26 cellular contexts compared by ENCODE assay signal in genomic region chr7:123133924-123134323, GRCh38.
DNase-seq lines count a peak whose midpoint lies in the region; ATAC-seq, FAIRE-seq and TF ChIP-seq lines count a peak whose summit lies in the region.
"Had no signal": no experiment of that assay in that cellular context is flagged by ENCODE, and none has a peak within 500 bp of the region (broad histone marks: within the 10 kb centered on the region; RNA-seq: fewer than 3 reads in every experiment).

No MANE protein-coding gene starts in this region.

- no peak overlapping the region for H2BK15ac ChIP-seq in IMR-90 (ENCODE audit: low read depth, low read length)

- H4K8ac ChIP-seq in IMR-90 (ENCODE audit: low read depth in 2 of 2, low read length in 2 of 2) = no peak overlapping the region

- H3K4ac ChIP-seq in IMR-90 (ENCODE audit: low read depth, low read length) = no peak overlapping the region

- no peaks in the 10 kb centered on the region for H3K79me2 ChIP-seq in K562 (ENCODE audit: control insufficient read depth, insufficient read depth, low read length)

- TF ChIP-seq EP300 in K562 (IDR thresholded peaks at IDR 0.05; ENCODE audit: low read length) = no peak

- in situ Hi-C loops in IMR-90 (cut with MboI; ENCODE audit: low sequenced_read_pairs) (no loop called here), K562 (cut with MboI) (no loop called here)

- no peak overlapping the region for H2BK120ac ChIP-seq in IMR-90 (ENCODE audit: low read depth, low read length)

- H3K4me3 ChIP-seq in IMR-90 (ENCODE audit: insufficient read depth, low read depth, low read length) (no peak overlapping the region), K562 (no peak overlapping the region), right cardiac atrium (ENCODE audit: low read length) (no peak overlapping the region)
- H3K4me3 ChIP-seq: BLaER1, GM12878 had no signal

- TF ChIP-seq CTCF in IMR-90 (conservative IDR thresholded peaks at IDR 0.05; ENCODE audit: low read depth, low read length) = no peak
- no peak for TF ChIP-seq CTCF in K562 (IDR thresholded peaks at IDR 0.05 in 2 of 3, conservative IDR thresholded peaks at IDR 0.05 in 1 of 3; ENCODE audit: insufficient read depth in 2 of 3, low read depth in 1 of 3, low read length in 3 of 3)

- H2AFZ ChIP-seq in IMR-90 (replicated peaks; ENCODE audit: low read length, poor library complexity) = no peak overlapping the region
- H2AFZ ChIP-seq in K562 (ENCODE audit: low read depth, low read length) = no peak overlapping the region

- no peak overlapping the region for H3K18ac ChIP-seq in IMR-90 (ENCODE audit: low read depth, low read length)

- H3K4me1 ChIP-seq in IMR-90 (ENCODE audit: control insufficient read depth, insufficient read depth, low read length) (no peaks in the 10 kb centered on the region), K562 (replicated peaks in 1 of 2; ENCODE audit: control insufficient read depth in 2 of 2, insufficient read depth in 2 of 2, low read length in 2 of 2) (no peaks in the 10 kb centered on the region), right cardiac atrium (ENCODE audit: control insufficient read depth, insufficient read depth, low read length) (no peaks in the 10 kb centered on the region)
- H3K4me1 ChIP-seq: BE2C, BLaER1 had no signal

- H3K36me3 ChIP-seq in IMR-90 (ENCODE audit: control insufficient read depth, insufficient read depth, low read length) = no peaks in the 10 kb centered on the region
- H3K36me3 ChIP-seq in K562 (ENCODE audit: control insufficient read depth, insufficient read depth, low read length) = no peaks in the 10 kb centered on the region
- H3K36me3 ChIP-seq: BE2C, BLaER1 had no signal

- H3K27me3 ChIP-seq in IMR-90 (ENCODE audit: control insufficient read depth, insufficient read depth, low read length) = no peaks in the 10 kb centered on the region
- H3K27me3 ChIP-seq in K562 (ENCODE audit: control insufficient read depth in 2 of 2, insufficient read depth in 2 of 2, low read length in 2 of 2) = no peaks in the 10 kb centered on the region
- H3K27me3 ChIP-seq in right cardiac atrium (ENCODE audit: control insufficient read depth, insufficient read depth) = no peaks in the 10 kb centered on the region
- H3K27me3 ChIP-seq: BE2C, BLaER1 had no signal

- H3K4me2 ChIP-seq in IMR-90 (ENCODE audit: low read depth, low read length) (no peak overlapping the region), K562 (ENCODE audit: insufficient read depth, low read length) (no peak overlapping the region)
- H3K4me2 ChIP-seq: BLaER1 had no signal

- POLR2A ChIA-PET in IMR-90 (lab: Charles Lee; ENCODE audit: unreplicated experiment) = no interaction called here
- POLR2A ChIA-PET in K562 (lab: Yijun Ruan, JAX) = no interaction called here

- H2AK5ac ChIP-seq in IMR-90 (ENCODE audit: low read depth, low read length) = no peak overlapping the region

- ATAC-seq in IMR-90 (ENCODE audit: low read depth) = no peak
- no peak for ATAC-seq in K562
- ATAC-seq in HG03442 (IDR thresholded peaks at IDR 0.05; ENCODE audit: unreplicated experiment) = no peak
- ATAC-seq in right cardiac atrium = no peak
- ATAC-seq: GM12878 had no signal

- H4K5ac ChIP-seq in IMR-90 (ENCODE audit: low read depth, low read length) = no peak overlapping the region

- dilution Hi-C loops in IMR-90 (cut with HindIII; ENCODE audit: low sequenced_read_pairs, unreplicated experiment) = no loop called here

- H4K20me1 ChIP-seq in IMR-90 (ENCODE audit: insufficient read depth, low read length) (no peaks in the 10 kb centered on the region), K562 (replicated peaks; ENCODE audit: control insufficient read depth, insufficient read depth, low read length) (no peaks in the 10 kb centered on the region)
- H4K20me1 ChIP-seq: BLaER1 had no signal

- no peaks in the 10 kb centered on the region for H3K9me1 ChIP-seq in IMR-90 (ENCODE audit: insufficient read depth, low read length)
- no peaks in the 10 kb centered on the region for H3K9me1 ChIP-seq in K562 (ENCODE audit: control insufficient read depth, insufficient read depth, low read length)

- no peak overlapping the region for H3K23ac ChIP-seq in IMR-90 (ENCODE audit: low read depth, low read length)

- TF ChIP-seq RAD21 in IMR-90 (IDR thresholded peaks at IDR 0.05; ENCODE audit: low read length) (no peak), K562 (CRISPR knock-in tag; conservative IDR thresholded peaks at IDR 0.05 in 1 of 2, IDR thresholded peaks at IDR 0.05 in 1 of 2) (no peak)

- BruUV-seq in IMR-90 (replicated peaks; lab: Mats Ljungman, UMichigan) (no TSS peak), K562 (replicated peaks; lab: Mats Ljungman, UMichigan) (no TSS peak)

- H3K9ac ChIP-seq in IMR-90 (ENCODE audit: low read depth, low read length) = no peak overlapping the region
- H3K9ac ChIP-seq in K562 (ENCODE audit: insufficient read depth in 1 of 2, low read depth in 2 of 2, low read length in 2 of 2) = no peak overlapping the region
- H3K9ac ChIP-seq: BLaER1 had no signal

- FAIRE-seq in K562 (lab: Jason Lieb, UNC) = no peak
- FAIRE-seq: A204.1, GM12878, GM12892, GM18507 had no signal

- no peak overlapping the region for H4K91ac ChIP-seq in IMR-90 (ENCODE audit: insufficient read depth, low read depth, low read length)

- no peaks in the 10 kb centered on the region for H3K79me1 ChIP-seq in IMR-90 (ENCODE audit: low read depth in 1 of 2, low read length in 2 of 2)

- H3K27ac ChIP-seq in IMR-90 (ENCODE audit: insufficient read depth, low read length) = no peak overlapping the region
- H3K27ac ChIP-seq in K562 (ENCODE audit: extremely low read depth, low read depth, low read length) = no peak overlapping the region
- no peak overlapping the region for H3K27ac ChIP-seq in right cardiac atrium (ENCODE audit: low read length)
- H3K27ac ChIP-seq: 22Rv1, BLaER1 had no signal

- no peak overlapping the region for H2BK5ac ChIP-seq in IMR-90 (ENCODE audit: low read depth, low read length, poor library complexity, severe bottlenecking)

- intact Hi-C loops in IMR-90 (cut with micrococcal nuclease) = no loop called here
- intact Hi-C loops in K562 (cut with micrococcal nuclease) = no loop called here
- intact Hi-C loops in right cardiac atrium (cut with DNase I) = no loop called here

- TF ChIP-seq POLR2A in IMR-90 (IDR thresholded peaks at IDR 0.05; ENCODE audit: low read depth, low read length) (no peak), K562 (conservative IDR thresholded peaks at IDR 0.05) (no peak)

- no peak overlapping the region for H2BK20ac ChIP-seq in IMR-90 (ENCODE audit: low read depth, low read length)

- H3K56ac ChIP-seq in IMR-90 (ENCODE audit: extremely low read depth, insufficient read depth, low read length) = no peak overlapping the region

- H3K9me3 ChIP-seq in IMR-90 (ENCODE audit: control insufficient read depth, insufficient read depth, low read length) (0 out of 2 replicates have a peak, but pooled peaks cover 4% of the 10 kb centered on the region), K562 (replicated peaks; ENCODE audit: control insufficient read depth, insufficient read depth, low read depth, low read length) (no peaks in the 10 kb centered on the region), right cardiac atrium (ENCODE audit: control insufficient read depth, low read length) (no peaks in the 10 kb centered on the region)
- H3K9me3 ChIP-seq: BE2C, BLaER1 had no signal

- no CpG with 5 or more reads among the region's 5 CpGs for WGBS in IMR-90 (ENCODE audit: extremely low coverage in 2 of 2, insufficient read length in 1 of 2), 2 experiments
- WGBS in K562 (ENCODE audit: insufficient coverage, low coverage, missing lambda C conversion rate) = 2% methylated on average over 5 of the region's 5 CpGs
- 87% methylated on average over 5 of the region's 5 CpGs for WGBS in right cardiac atrium

- no peak overlapping the region for H2AK9ac ChIP-seq in IMR-90 (replicated peaks; ENCODE audit: low read depth, low read length, poor library complexity)

- DNase-seq in NCI-H82 (lab: John Stamatoyannopoulos, UW) (peak; percentile 36), NCI-H82 treated with DMSO at 0.1 percent for 48 hours (lab: John Stamatoyannopoulos, UW; ENCODE audit: unreplicated experiment) (no peak), IMR-90 (no peak), K562 (ENCODE audit: extremely low read depth in 1 of 4, low spot score in 3 of 4) (no peak), right cardiac atrium (no peak)
- DNase-seq: ACHN; BE2C; C1 segment of cervical spinal cord; CD4-positive, alpha-beta memory T cell; CD4-positive, CD25-positive, alpha-beta regulatory T cell; CD8-positive, alpha-beta memory T cell; COR-L47; DMS 273 treated with DMSO at 0.1 percent for 48 hours; DMS153; DMS53; DMS79; DND-41; EL; GDM1 had no signal

- no peak overlapping the region for H3K14ac ChIP-seq in IMR-90 (replicated peaks; ENCODE audit: low read depth, low read length)

- CTCF ChIA-PET in IMR-90 (lab: Yijun Ruan, JAX) (no interaction called here), K562 (lab: Yijun Ruan, JAX; ENCODE audit: low intra/inter-chr PET ratio) (no interaction called here)

TF ChIP-seq in IMR-90, 13 proteins besides CTCF, POLR2A, EP300 and RAD21:
- TF ChIP-seq CEBPB (IDR thresholded peaks at IDR 0.05; ENCODE audit: low read depth, low read length) (peak; percentile 36), RCOR1 (IDR thresholded peaks at IDR 0.05; ENCODE audit: insufficient replicate concordance, low read length) (no peak), SMC3 (IDR thresholded peaks at IDR 0.05; ENCODE audit: low read depth, low read length) (no peak)
- TF ChIP-seq, protein P1, sequence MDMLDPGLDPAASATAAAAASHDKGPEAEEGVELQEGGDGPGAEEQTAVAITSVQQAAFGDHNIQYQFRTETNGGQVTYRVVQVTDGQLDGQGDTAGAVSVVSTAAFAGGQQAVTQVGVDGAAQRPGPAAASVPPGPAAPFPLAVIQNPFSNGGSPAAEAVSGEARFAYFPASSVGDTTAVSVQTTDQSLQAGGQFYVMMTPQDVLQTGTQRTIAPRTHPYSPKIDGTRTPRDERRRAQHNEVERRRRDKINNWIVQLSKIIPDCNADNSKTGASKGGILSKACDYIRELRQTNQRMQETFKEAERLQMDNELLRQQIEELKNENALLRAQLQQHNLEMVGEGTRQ (IDR thresholded peaks at IDR 0.05; ENCODE audit: low read depth, low read length) = no peak

TF ChIP-seq in K562, 482 proteins besides CTCF, POLR2A, EP300 and RAD21:
- TF ChIP-seq PURB (CRISPR knock-in tag; IDR thresholded peaks at IDR 0.05; ENCODE audit: low read depth) (no peak), CEBPB (tag; IDR thresholded peaks at IDR 0.05) (0 out of 2 replicates have a peak, but pooled peaks have one; percentile 23), ZBTB1 (CRISPR knock-in tag; IDR thresholded peaks at IDR 0.05; ENCODE audit: borderline replicate concordance, low read depth) (no peak)
